ENCODE assay signal across 10 cellular contexts in genomic region chr1:235411489-235412486, GRCh38. TPM values are rescaled to one million over a fixed set of nuclear protein-coding genes. Genes with fewer than 3 reads are reported as not detected.
A peak's percentile ranks its signal among the peaks of the same experiment; 100 is the strongest.
DNase-seq lines count a peak whose midpoint lies in the region; ATAC-seq, FAIRE-seq and TF ChIP-seq lines count a peak whose summit lies in the region.
"Had no signal": no experiment of that assay in that cellular context is flagged by ENCODE, and none has a peak within 500 bp of the region (broad histone marks: within the 10 kb centered on the region; RNA-seq: fewer than 3 reads in every experiment).

No MANE protein-coding gene starts in this region.

- H3K9me3 ChIP-seq in mucosa of descending colon: no peaks in the 10 kb centered on the region

- H3K4me1 ChIP-seq in mucosa of descending colon (ENCODE audit: low read depth): peaks cover 8% of the 10 kb centered on the region

- FAIRE-seq in HTR-8/SVneo (lab: Jason Lieb, UNC): peak; percentile 60

- DNase-seq in DMS53 (lab: John Stamatoyannopoulos, UW) (peak; percentile 65), HTR-8/SVneo (ENCODE audit: insufficient read length, low spot score) (no peak), UCSD-AML1 (lab: John Stamatoyannopoulos, UW; ENCODE audit: unreplicated experiment) (peak; percentile 12), mucosa of descending colon (peak in 2 of 3 donors; percentile 49 to 50), RPMI8226 (no peak), activated gamma-delta T cell (lab: John Stamatoyannopoulos, UW) (no peak), AG08395 (ENCODE audit: low spot score) (no peak)
- DNase-seq: effector CD4-positive, alpha-beta T cell; NCI-H1436 had no signal

- no peaks in the 10 kb centered on the region for H3K36me3 ChIP-seq in mucosa of descending colon (ENCODE audit: low read depth)

- TF ChIP-seq CTCF in mucosa of descending colon (IDR thresholded peaks at IDR 0.05): no peak

- peak; percentile 84 for ATAC-seq in mucosa of descending colon
- no peak for ATAC-seq in HG03175 (IDR thresholded peaks at IDR 0.05; ENCODE audit: unreplicated experiment)

- intact Hi-C loops in mucosa of descending colon (cut with DNase I, micrococcal nuclease): loop anchor here in 1 of 2 donors (10.0 kb wide), 1 partner anchor 307 kb away; no protein-coding TSS in a partner anchor

- H3K4me3 ChIP-seq in mucosa of descending colon: no peak overlapping the region

RNA-seq across cellular contexts. Expression of gene TBCE, which starts 44.6 kb away (rescaled TPM):
- total RNA-seq in mucosa of descending colon: 10 to 100 TPM; 21.1 to 25.5 (median 23.9) TPM

Comparison
In these comparisons a context has a peak if more than half of its experiments do, and no peak if none do; other contexts are left out.
1. DNase-seq: peak in DMS53 (single experiment), UCSD-AML1 (single experiment) and mucosa of descending colon (2 of 3); none in HTR-8/SVneo (single experiment), RPMI8226 (single experiment), activated gamma-delta T cell (single experiment) and AG08395 (single experiment).